In genomic region chr16:79146-80054, GRCh38 we compare ENCODE assay signal across 9 cellular contexts. TPM values are rescaled to one million over a fixed set of nuclear protein-coding genes. Genes with fewer than 3 reads are reported as not detected.
DNase-seq lines count a peak whose midpoint lies in the region; ATAC-seq and TF ChIP-seq lines count a peak whose summit lies in the region.
"Had no signal": no experiment of that assay in that cellular context is flagged by ENCODE, and none has a peak within 500 bp of the region (broad histone marks: within the 10 kb centered on the region; RNA-seq: fewer than 3 reads in every experiment).

No MANE protein-coding gene starts in this region.

- H3K27ac ChIP-seq in mesodermal cell (ENCODE audit: low read depth, low read length, severe bottlenecking), result no peak overlapping the region

- H3K36me3 Mint-ChIP-seq in stimulated activated naive CD8-positive, alpha-beta T cell treated with anti-CD3 and anti-CD28 coated beads, Interleukin-15, Interleukin-2, amounts not matched to agents 100 ng/mL and 50 ng/mL, for 24 hours (ENCODE audit: low read depth), result peaks cover 7% of the 10 kb centered on the region

- TF ChIP-seq CTCF in astrocyte of the cerebellum (IDR thresholded peaks at IDR 0.05; ENCODE audit: low read depth, low read length, missing control alignments), result no peak

- H3K4me3 ChIP-seq in astrocyte of the cerebellum (ENCODE audit: low read depth, low read length) (peak overlapping the region; percentile 61), mesodermal cell (ENCODE audit: extremely low read depth, insufficient read depth, low read length, poor library complexity, severe bottlenecking) (peak overlapping the region; percentile 55)

- no peak for ATAC-seq in stimulated activated naive CD8-positive, alpha-beta T cell treated with anti-CD3 and anti-CD28 coated beads, Interleukin-15, Interleukin-2, amounts not matched to agents 100 U/mL and 50 U/mL, for 24 hours
- ATAC-seq in activated CD4-positive, CD25-positive, alpha-beta regulatory T cell treated with anti-CD3 and anti-CD28 coated beads, Interleukin-2, amount 50 U/mL, for 24 hours, result no peak

- H3K4me3 Mint-ChIP-seq in stimulated activated naive CD8-positive, alpha-beta T cell treated with anti-CD3 and anti-CD28 coated beads, Interleukin-15, Interleukin-2, amounts not matched to agents 100 ng/mL and 50 ng/mL, for 24 hours, result peak overlapping the region; percentile 88

- H3K4me1 Mint-ChIP-seq in stimulated activated naive CD8-positive, alpha-beta T cell treated with anti-CD3 and anti-CD28 coated beads, Interleukin-15, Interleukin-2, amounts not matched to agents 100 ng/mL and 50 ng/mL, for 24 hours (ENCODE audit: low read depth), result peaks cover 54% of the 10 kb centered on the region

- in situ Hi-C loops in astrocyte of the cerebellum (cut with HindIII; ENCODE audit: low sequenced_read_pairs), result no loop called here

- peaks cover 3% of the 10 kb centered on the region for H3K27me3 Mint-ChIP-seq in stimulated activated naive CD8-positive, alpha-beta T cell treated with anti-CD3 and anti-CD28 coated beads, Interleukin-15, Interleukin-2, amounts not matched to agents 100 ng/mL and 50 ng/mL, for 24 hours

- WGBS in mesodermal cell (ENCODE audit: insufficient coverage in 2 of 2), 2 experiments, result 92 to 93% methylated on average over 30 to 32 of the region's 32 CpGs

- H3K36me3 ChIP-seq in mesodermal cell (ENCODE audit: control insufficient read depth, insufficient read depth, low read length), result peaks cover 18% of the 10 kb centered on the region

- DNase-seq in stimulated activated naive CD8-positive, alpha-beta T cell treated with anti-CD3 and anti-CD28 coated beads, Interleukin-15, Interleukin-2, amounts not matched to agents 100 U/mL and 50 U/mL, for 24 hours, result no peak
- DNase-seq in astrocyte of the cerebellum (ENCODE audit: low read depth) (no peak), SW 1271 (lab: John Stamatoyannopoulos, UW) (no peak), NCI-H2029 treated with DMSO at 0.1 percent for 48 hours (lab: John Stamatoyannopoulos, UW) (no peak), T1000 (lab: John Stamatoyannopoulos, UW) (no peak)
- DNase-seq: cerebellar nuclear complex had no signal

- H3K9me3 Mint-ChIP-seq in stimulated activated naive CD8-positive, alpha-beta T cell treated with anti-CD3 and anti-CD28 coated beads, Interleukin-15, Interleukin-2, amounts not matched to agents 100 ng/mL and 50 ng/mL, for 24 hours, result no peaks in the 10 kb centered on the region

- H3K9me3 ChIP-seq in mesodermal cell (ENCODE audit: control insufficient read depth, low read length), result no peaks in the 10 kb centered on the region

- H3K4me1 ChIP-seq in mesodermal cell (ENCODE audit: control insufficient read depth, insufficient read depth, low read length, poor library complexity, severe bottlenecking), result peaks cover 38% of the 10 kb centered on the region

- H3K27ac Mint-ChIP-seq in stimulated activated naive CD8-positive, alpha-beta T cell treated with anti-CD3 and anti-CD28 coated beads, Interleukin-15, Interleukin-2, amounts not matched to agents 100 ng/mL and 50 ng/mL, for 24 hours, result peak overlapping the region; percentile 90

RNA-seq across cellular contexts. Expression of gene MPG, which starts 1.4 kb away (rescaled TPM):
- 85.2 TPM for polyA plus RNA-seq in mesodermal cell (2013, experiment 1 of 2)
- 74.3 TPM for polyA plus RNA-seq in mesodermal cell (2013, experiment 2 of 2)

RNA-seq across cellular contexts. Expression of gene RHBDF1, which starts 7.0 kb away (rescaled TPM):
- 51.9 TPM for polyA plus RNA-seq in mesodermal cell (2013, experiment 1 of 2)
- polyA plus RNA-seq in mesodermal cell (2013, experiment 2 of 2), result 42.0 TPM

RNA-seq across cellular contexts. Expression of gene SNRNP25, which starts 25.8 kb away (rescaled TPM):
- polyA plus RNA-seq in mesodermal cell (2013, experiment 1 of 2), result 34.8 TPM
- polyA plus RNA-seq in mesodermal cell (2013, experiment 2 of 2), result 34.4 TPM

RNA-seq across cellular contexts. Expression of gene POLR3K, which starts 26.0 kb away (rescaled TPM):
- 15.5 TPM for polyA plus RNA-seq in mesodermal cell (2013, experiment 1 of 2)
- 13.2 TPM for polyA plus RNA-seq in mesodermal cell (2013, experiment 2 of 2)

RNA-seq across cellular contexts. Expression of gene NPRL3, which starts 59.1 kb away (rescaled TPM):
- polyA plus RNA-seq in mesodermal cell (2013, experiment 1 of 2), result 27.5 TPM
- polyA plus RNA-seq in mesodermal cell (2013, experiment 2 of 2), result 30.3 TPM
